In genomic region chr18:38931754-38932050, GRCh38 we compare ENCODE assay signal across 36 cellular contexts.
"Had no signal": no experiment of that assay in that cellular context is flagged by ENCODE, and none has a peak within 500 bp of the region (broad histone marks: within the 10 kb centered on the region; RNA-seq: fewer than 3 reads in every experiment).

No MANE protein-coding gene starts in this region.

- H3K4me2 ChIP-seq: SK-N-SH had no signal

- H3K27me3 Mint-ChIP-seq: activated CD4-positive, alpha-beta T cell treated with anti-CD3 and anti-CD28 coated beads for 36 hours; activated CD4-positive, alpha-beta T cell treated with anti-CD3 and anti-CD28 coated beads, Interleukin-2, amount 10 ng/mL, durations not matched to agents 7 days and 5 days; activated T-helper 17 cell treated with anti-CD3 and anti-CD28 coated beads, Interleukin-2, amount 50 U/mL, for 72 hours had no signal

- H3K27ac Mint-ChIP-seq: activated CD4-positive, alpha-beta T cell treated with anti-CD3 and anti-CD28 coated beads for 36 hours; activated CD4-positive, alpha-beta T cell treated with anti-CD3 and anti-CD28 coated beads, Interleukin-2, amount 10 ng/mL, durations not matched to agents 7 days and 5 days; activated naive CD4-positive, alpha-beta T cell treated with anti-CD3 and anti-CD28 coated beads, Interleukin-2, amount 50 U/mL, for 72 hours; activated T-helper 17 cell treated with anti-CD3 and anti-CD28 coated beads, Interleukin-2, amount 50 U/mL, for 72 hours; T-helper 1 cell treated with Interleukin-12 subunit alpha and Interleukin-12 subunit beta and Interleukin-4 antibody, amounts not matched to agents 30 μg/mL and 1 μg/mL, for 36 hours; T-helper 2 cell treated with Interferon-gamma antibody and Interleukin-4, amounts not matched to agents 5 μg/mL and 100 μg/mL, for 36 hours had no signal

- H3K9me3 ChIP-seq: adrenal gland, body of pancreas, Peyer's patch, SK-N-SH had no signal

- H3K36me3 ChIP-seq: adrenal gland, Peyer's patch, SJSA1 had no signal

- H3K4me3 ChIP-seq: adrenal gland, body of pancreas, Peyer's patch, SJSA1 had no signal

- H3K9ac ChIP-seq: SK-N-SH had no signal

- H3K4me1 ChIP-seq: adrenal gland, body of pancreas, Peyer's patch, SJSA1 had no signal

- H3K27me3 ChIP-seq: adrenal gland, body of pancreas, Peyer's patch, SJSA1 had no signal

- H3K9me3 Mint-ChIP-seq: activated CD4-positive, alpha-beta T cell treated with anti-CD3 and anti-CD28 coated beads, Interleukin-2, amount 10 ng/mL, durations not matched to agents 7 days and 5 days; activated T-helper 17 cell treated with anti-CD3 and anti-CD28 coated beads, Interleukin-2, amount 50 U/mL, for 72 hours; T-helper 1 cell treated with Interleukin-12 subunit alpha and Interleukin-12 subunit beta and Interleukin-4 antibody, amounts not matched to agents 30 μg/mL and 1 μg/mL, for 36 hours; T-helper 2 cell treated with Interferon-gamma antibody and Interleukin-4, amounts not matched to agents 5 μg/mL and 100 μg/mL, for 36 hours had no signal

- H3K27ac ChIP-seq: adrenal gland, body of pancreas, Peyer's patch, SJSA1 had no signal

- ATAC-seq: activated CD4-positive, alpha-beta T cell treated with anti-CD3 and anti-CD28 coated beads for 36 hours; activated CD4-positive, CD25-positive, alpha-beta regulatory T cell treated with anti-CD3 and anti-CD28 coated beads, Interleukin-2, amount 50 U/mL, for 24 hours; activated naive CD4-positive, alpha-beta T cell treated with anti-CD3 and anti-CD28 coated beads, Interleukin-2, amount 50 U/mL, for 72 hours; activated T-helper 17 cell treated with anti-CD3 and anti-CD28 coated beads, Interleukin-2, amount 50 U/mL, for 72 hours; body of pancreas; PC-3 had no signal

- H3K4me1 Mint-ChIP-seq: activated CD4-positive, alpha-beta T cell treated with anti-CD3 and anti-CD28 coated beads, Interleukin-2, amount 10 ng/mL, durations not matched to agents 7 days and 5 days had no signal

- H3K9me2 ChIP-seq: SK-N-SH had no signal

- FAIRE-seq: astrocyte, bronchial epithelial cell, TTC549 had no signal

- H3K4me3 Mint-ChIP-seq: activated CD4-positive, alpha-beta T cell treated with anti-CD3 and anti-CD28 coated beads for 36 hours; activated CD4-positive, alpha-beta T cell treated with anti-CD3 and anti-CD28 coated beads, Interleukin-2, amount 10 ng/mL, durations not matched to agents 7 days and 5 days; activated T-helper 17 cell treated with anti-CD3 and anti-CD28 coated beads, Interleukin-2, amount 50 U/mL, for 72 hours; T-helper 1 cell treated with Interleukin-12 subunit alpha and Interleukin-12 subunit beta and Interleukin-4 antibody, amounts not matched to agents 30 μg/mL and 1 μg/mL, for 36 hours; T-helper 2 cell treated with Interferon-gamma antibody and Interleukin-4, amounts not matched to agents 5 μg/mL and 100 μg/mL, for 36 hours had no signal

- DNase-seq: activated CD4-positive, alpha-beta T cell treated with anti-CD3 and anti-CD28 coated beads for 36 hours; activated CD4-positive, alpha-beta T cell treated with anti-CD3 and anti-CD28 coated beads, Interleukin-2, amount 10 ng/mL, durations not matched to agents 7 days and 5 days; activated CD4-positive, alpha-beta T cell treated with anti-CD3 and anti-CD28 coated beads, Interleukin-2, amount 50 U/mL, for 48 hours; activated CD8-positive, alpha-beta memory T cell treated with anti-CD3 and anti-CD28 coated beads, Interleukin-2, amount 50 U/mL, for 4 hours; activated effector memory CD4-positive, alpha-beta T cell treated with anti-CD3 and anti-CD28 coated beads, Interleukin-2, amount 50 U/mL, for 16 hours; activated naive CD4-positive, alpha-beta T cell treated with Interleukin-2 at 50 U/mL for 16 hours; activated T-cell treated with anti-CD3 and anti-CD28 coated beads for 4 hours; activated T-cell treated with anti-CD3 and anti-CD28 coated beads, Interleukin-2, amount 50 U/mL, for 48 hours; adrenal gland; body of pancreas; caudate nucleus; NCI-H1092 treated with DMSO at 0.1 percent for 48 hours; NCI-H1417; NCI-H146; NCI-H187; NCI-H2029 treated with DMSO at 0.1 percent for 48 hours; NCI-H2107; NCI-H2171; NCI-H510A; NCI-H526; NCI-H748 treated with DMSO at 0.1 percent for 48 hours; NK-92 treated with Interleukin-12 subunit alpha and Interleukin-12 subunit beta, amount 100 ng/mL, for 24 hours; PC-3; Peyer's patch; RPMI8226; SHP77 treated with DMSO at 0.1 percent for 48 hours; SK-N-SH had no signal
